In genomic region chr7:111112439-111112838, GRCh38 we compare ENCODE assay signal across 1 cellular context.
TF ChIP-seq lines count a peak whose summit lies in the region.

No MANE protein-coding gene starts in this region.

TF ChIP-seq in IMR-90, 13 proteins besides CTCF, POLR2A, EP300 and RAD21 (continued from another document):
- TF ChIP-seq RFX5 (IDR thresholded peaks at IDR 0.05; ENCODE audit: low read depth, low read length), result no peak
